Comparison of ENCODE assay signal across 26 cellular contexts in the genomic region with DNA sequence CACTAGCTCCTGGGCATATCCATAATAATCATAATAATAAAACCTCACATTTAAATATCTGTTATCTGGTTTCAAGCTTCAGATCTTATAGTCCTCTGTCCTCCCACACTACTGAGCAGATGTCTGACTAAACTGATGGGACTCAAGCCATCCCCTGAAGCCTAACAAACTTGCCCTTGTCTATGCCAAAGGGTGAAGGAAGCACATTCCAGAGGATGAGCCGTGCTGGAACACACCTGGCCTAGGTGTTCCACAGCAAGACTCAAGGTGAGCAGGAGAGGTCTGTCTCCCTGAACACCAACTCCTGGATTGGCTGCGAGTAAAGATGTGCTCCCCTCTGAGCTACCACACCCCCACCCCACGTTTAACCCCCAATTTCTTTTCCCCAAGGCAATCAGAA. TPM values are rescaled to one million over a fixed set of nuclear protein-coding genes. Genes with fewer than 3 reads are reported as not detected.
A peak's percentile ranks its signal among the peaks of the same experiment; 100 is the strongest.
DNase-seq lines count a peak whose midpoint lies in the region; ATAC-seq, FAIRE-seq and TF ChIP-seq lines count a peak whose summit lies in the region.
"Had no signal": no experiment of that assay in that cellular context is flagged by ENCODE, and none has a peak within 500 bp of the region (broad histone marks: within the 10 kb centered on the region; RNA-seq: fewer than 3 reads in every experiment).

No MANE protein-coding gene starts in this region.

- H3K27me3 ChIP-seq in bronchial epithelial cell (ENCODE audit: control insufficient read depth, insufficient read depth, low read length), result peaks cover 4% of the 10 kb centered on the region
- no peaks in the 10 kb centered on the region for H3K27me3 ChIP-seq in stomach smooth muscle (ENCODE audit: control insufficient read depth in 1 of 2, insufficient read depth in 2 of 2, low read length in 2 of 2)
- H3K27me3 ChIP-seq in upper lobe of right lung, result no peaks in the 10 kb centered on the region
- peaks cover 1 to 25% of the 10 kb centered on the region in 2 experiments for H3K27me3 ChIP-seq in HepG2 (ENCODE audit: control insufficient read depth in 1 of 2, insufficient read depth in 2 of 2, low read length in 2 of 2)
- H3K27me3 ChIP-seq: Peyer's patch, SJSA1 had no signal

- TF ChIP-seq EP300 in HepG2 (IDR thresholded peaks at IDR 0.05; ENCODE audit: low read depth in 2 of 2, low read length in 2 of 2) (no peak), HepG2 (CRISPR knock-in tag; IDR thresholded peaks at IDR 0.05; ENCODE audit: borderline replicate concordance) (no peak)

- CTCF ChIA-PET in HepG2 (lab: Yijun Ruan, JAX; ENCODE audit: low intra/inter-chr PET ratio, low total read pairs), result no interaction called here

- FAIRE-seq in bronchial epithelial cell (lab: Jason Lieb, UNC), result peak; percentile 85
- no peak for FAIRE-seq in HepG2 (lab: Jason Lieb, UNC)
- FAIRE-seq: GM19239, K562 had no signal

- no peaks in the 10 kb centered on the region for H4K20me1 ChIP-seq in HepG2 (ENCODE audit: insufficient read depth, low read length)

- DNase-seq in DMS 273 (lab: John Stamatoyannopoulos, UW; ENCODE audit: unreplicated experiment), result peak; percentile 26
- no peak for DNase-seq in DMS 273 treated with DMSO at 0.1 percent for 48 hours (lab: John Stamatoyannopoulos, UW)
- peak; percentile 55 for DNase-seq in bronchial epithelial cell (ENCODE audit: low read depth)
- peak; percentile 17 for DNase-seq in kidney tubule cell (ENCODE audit: low spot score)
- DNase-seq in upper lobe of right lung, result no peak
- no peak for DNase-seq in NCI-H187 (lab: John Stamatoyannopoulos, UW)
- DNase-seq in HepG2 (ENCODE audit: low spot score), result no peak
- DNase-seq: 8988T; AML-193; C1 segment of cervical spinal cord; Calu3; CD8-positive, alpha-beta memory T cell; DMS53; GDM1; NCI-H1092 treated with DMSO at 0.1 percent for 48 hours; NCI-H1436 treated with DMSO at 0.1 percent for 48 hours; NCI-H2029; NCI-H345; NCI-H524; NCI-H774; NK-92 treated with Interleukin-12 subunit alpha and Interleukin-12 subunit beta, amount 100 ng/mL, for 24 hours; Peyer's patch had no signal

- H3K9me3 ChIP-seq in stomach smooth muscle (ENCODE audit: control insufficient read depth in 2 of 2, low read length in 2 of 2) (no peaks in the 10 kb centered on the region), upper lobe of right lung (no peaks in the 10 kb centered on the region), HepG2 (ENCODE audit: low read length) (no peaks in the 10 kb centered on the region)
- H3K9me3 ChIP-seq: Peyer's patch, SJSA1 had no signal

- TF ChIP-seq CTCF in bronchial epithelial cell (IDR thresholded peaks at IDR 0.05; ENCODE audit: insufficient read depth, low read length, severe bottlenecking) (no peak), upper lobe of right lung (IDR thresholded peaks at IDR 0.05) (no peak), HepG2 (CRISPR knock-in tag; IDR thresholded peaks at IDR 0.05) (no peak)

- H3K36me3 ChIP-seq in bronchial epithelial cell (ENCODE audit: control insufficient read depth, insufficient read depth, low read length) (no peaks in the 10 kb centered on the region), stomach smooth muscle (ENCODE audit: control insufficient read depth in 2 of 2, insufficient read depth in 2 of 2, low read length in 2 of 2) (no peaks in the 10 kb centered on the region), upper lobe of right lung (no peaks in the 10 kb centered on the region), HepG2 (replicated peaks in 1 of 2; ENCODE audit: control insufficient read depth in 1 of 2, insufficient read depth in 2 of 2, low read length in 2 of 2) (no peaks in the 10 kb centered on the region)
- H3K36me3 ChIP-seq: Peyer's patch, SJSA1 had no signal

- H3K4me1 ChIP-seq in stomach smooth muscle (ENCODE audit: control insufficient read depth, insufficient read depth, low read length) (peaks cover 22% of the 10 kb centered on the region), upper lobe of right lung (no peaks in the 10 kb centered on the region), HepG2 (ENCODE audit: insufficient read depth, low read length) (peaks cover 10% of the 10 kb centered on the region)
- H3K4me1 ChIP-seq: Peyer's patch, SJSA1 had no signal

- H3K4me3 ChIP-seq in bronchial epithelial cell (ENCODE audit: low read depth, low read length), result no peak overlapping the region
- H3K4me3 ChIP-seq in stomach smooth muscle (ENCODE audit: low read length in 2 of 2), result no peak overlapping the region
- H3K4me3 ChIP-seq in upper lobe of right lung, result no peak overlapping the region
- H3K4me3 ChIP-seq in HepG2 (replicated peaks in 1 of 3; ENCODE audit: insufficient read depth in 1 of 3, low read depth in 2 of 3, low read length in 3 of 3), result no peak overlapping the region
- H3K4me3 ChIP-seq: K562, Peyer's patch, SJSA1 had no signal

- H3K4me2 ChIP-seq in HepG2 (ENCODE audit: low read depth, low read length), result no peak overlapping the region

- POLR2A ChIA-PET in HepG2 (lab: Yijun Ruan, JAX), result no interaction called here

- ATAC-seq in upper lobe of right lung (no peak), HepG2 (no peak)

- no peak overlapping the region for H2AFZ ChIP-seq in HepG2 (ENCODE audit: low read length)

- H3K27ac ChIP-seq in stomach smooth muscle (ENCODE audit: low read length), result peak overlapping the region; percentile 33
- no peak overlapping the region for H3K27ac ChIP-seq in upper lobe of right lung
- no peak overlapping the region for H3K27ac ChIP-seq in HepG2 (ENCODE audit: extremely low read length, insufficient read depth, low read length)
- H3K27ac ChIP-seq: SJSA1 had no signal

- 7% methylated on average over 3 of the region's 3 CpGs for WGBS in HepG2 (ENCODE audit: low lambda C conversion rate)

- H3K9ac ChIP-seq in stomach smooth muscle (ENCODE audit: low read length in 2 of 2) (no peak overlapping the region), HepG2 (ENCODE audit: insufficient read depth, low read depth, low read length) (no peak overlapping the region)

- TF ChIP-seq RAD21 in HepG2 (CRISPR knock-in tag; IDR thresholded peaks at IDR 0.05), result no peak

- TF ChIP-seq POLR2A in HepG2 (IDR thresholded peaks at IDR 0.05; ENCODE audit: insufficient read depth in 1 of 2, low read depth in 2 of 2, low read length in 2 of 2), result no peak

- intact Hi-C loops in upper lobe of right lung (cut with DNase I) (no loop called here), HepG2 (cut with micrococcal nuclease; ENCODE audit: unreplicated experiment) (no loop called here)

- H3K79me2 ChIP-seq in HepG2 (ENCODE audit: insufficient read depth, low read length), result no peaks in the 10 kb centered on the region

- BruUV-seq in HepG2 (replicated peaks; lab: Mats Ljungman, UMichigan), result no TSS peak

- in situ Hi-C loops in HepG2 (cut with HindIII; ENCODE audit: extremely low pct_ligation_motif_present, low pct_unique_long_range_greater_than_20kb), result no loop called here

TF ChIP-seq in HepG2, 621 proteins besides CTCF, POLR2A, EP300 and RAD21 (continues in another document):
- TF ChIP-seq, protein P1, sequence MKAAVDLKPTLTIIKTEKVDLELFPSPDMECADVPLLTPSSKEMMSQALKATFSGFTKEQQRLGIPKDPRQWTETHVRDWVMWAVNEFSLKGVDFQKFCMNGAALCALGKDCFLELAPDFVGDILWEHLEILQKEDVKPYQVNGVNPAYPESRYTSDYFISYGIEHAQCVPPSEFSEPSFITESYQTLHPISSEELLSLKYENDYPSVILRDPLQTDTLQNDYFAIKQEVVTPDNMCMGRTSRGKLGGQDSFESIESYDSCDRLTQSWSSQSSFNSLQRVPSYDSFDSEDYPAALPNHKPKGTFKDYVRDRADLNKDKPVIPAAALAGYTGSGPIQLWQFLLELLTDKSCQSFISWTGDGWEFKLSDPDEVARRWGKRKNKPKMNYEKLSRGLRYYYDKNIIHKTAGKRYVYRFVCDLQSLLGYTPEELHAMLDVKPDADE (CRISPR knock-in tag; IDR thresholded peaks at IDR 0.05), result no peak
- TF ChIP-seq, protein P2, sequence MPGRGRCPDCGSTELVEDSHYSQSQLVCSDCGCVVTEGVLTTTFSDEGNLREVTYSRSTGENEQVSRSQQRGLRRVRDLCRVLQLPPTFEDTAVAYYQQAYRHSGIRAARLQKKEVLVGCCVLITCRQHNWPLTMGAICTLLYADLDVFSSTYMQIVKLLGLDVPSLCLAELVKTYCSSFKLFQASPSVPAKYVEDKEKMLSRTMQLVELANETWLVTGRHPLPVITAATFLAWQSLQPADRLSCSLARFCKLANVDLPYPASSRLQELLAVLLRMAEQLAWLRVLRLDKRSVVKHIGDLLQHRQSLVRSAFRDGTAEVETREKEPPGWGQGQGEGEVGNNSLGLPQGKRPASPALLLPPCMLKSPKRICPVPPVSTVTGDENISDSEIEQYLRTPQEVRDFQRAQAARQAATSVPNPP (CRISPR knock-in tag; IDR thresholded peaks at IDR 0.05), result no peak
- TF ChIP-seq ZNF562 (CRISPR knock-in tag; IDR thresholded peaks at IDR 0.05; ENCODE audit: borderline replicate concordance), result no peak
- TF ChIP-seq ZSCAN20 (CRISPR knock-in tag; IDR thresholded peaks at IDR 0.05; ENCODE audit: borderline replicate concordance), result no peak

RNA-seq across cellular contexts. Expression of a gene that starts 14.7 kb away (rescaled TPM):
- total RNA-seq in bronchial epithelial cell, result not detected in 2 replicates
- 9.9 TPM for total RNA-seq in upper lobe of right lung
- total RNA-seq in HepG2 (2016; rRNA removed; fragmentation: Illumina TruSeq; extraction: Trizol), result not detected in 2 replicates
- total RNA-seq in HepG2 (2016; cell fraction: cytosol; rRNA removed; fragmentation: Illumina TruSeq; extraction: Trizol; ENCODE audit: low read depth), result 0.09 TPM in 1 of 2 replicates, not detected in the other
- total RNA-seq in HepG2 (2016; cell fraction: insoluble cytoplasmic fraction; rRNA removed; fragmentation: Illumina TruSeq; extraction: Trizol), result not detected in 2 replicates
- not detected in 2 replicates for total RNA-seq in HepG2 (2016; cell fraction: membrane; rRNA removed; fragmentation: Illumina TruSeq; extraction: Trizol)
- not detected in 2 replicates for total RNA-seq in HepG2 (2016; cell fraction: nucleus; rRNA removed; fragmentation: Illumina TruSeq; extraction: Trizol)
- 0.09 TPM in 1 of 2 replicates, not detected in the other for polyA plus RNA-seq in HepG2 (2011; rRNA removed)
- 0.03 TPM in 1 of 2 replicates, not detected in the other for polyA plus RNA-seq in HepG2 (2011; cell fraction: cytosol; rRNA removed)
- 0.19 and 0.24 TPM in 2 replicates for polyA plus RNA-seq in HepG2 (2011; cell fraction: nucleus; rRNA removed)
- polyA plus RNA-seq in HepG2 (2012), result 0.35 TPM in 1 of 2 replicates, not detected in the other
- not detected in 2 replicates for polyA plus RNA-seq in HepG2 (2016; cell fraction: cytosol; fragmentation: Illumina TruSeq; extraction: Trizol; ENCODE audit: low read depth)
- polyA plus RNA-seq in HepG2 (2016; cell fraction: insoluble cytoplasmic fraction; fragmentation: Illumina TruSeq; extraction: Trizol; ENCODE audit: low read depth), result not detected in 2 replicates
- not detected in 2 replicates for polyA plus RNA-seq in HepG2 (2016; cell fraction: membrane; fragmentation: Illumina TruSeq; extraction: Trizol; ENCODE audit: low read depth)
- polyA plus RNA-seq in HepG2 (2016; cell fraction: nucleus; fragmentation: Illumina TruSeq; extraction: Trizol; ENCODE audit: insufficient read depth, low read depth), result not detected in 2 replicates
- polyA minus RNA-seq in HepG2 (2011; rRNA and poly(A)+ RNA removed; ENCODE audit: low replicate concordance), result 0.82 TPM in 1 of 2 replicates, not detected in the other
- polyA minus RNA-seq in HepG2 (2011; cell fraction: cytosol; rRNA and poly(A)+ RNA removed), result not detected in 2 replicates
- 0.90 and 2.0 TPM in 2 replicates for polyA minus RNA-seq in HepG2 (2011; cell fraction: nucleus; rRNA and poly(A)+ RNA removed)
- total RNA-seq: Calu3, SJSA1 had no signal
- polyA plus RNA-seq: CD8-positive, alpha-beta memory T cell had no signal

Comparison
In these comparisons a context has a peak if more than half of its experiments do, and no peak if none do; other contexts are left out.
1. DNase-seq: peak in DMS 273 (single experiment), bronchial epithelial cell (single experiment) and kidney tubule cell (single experiment); none in DMS 273 treated with DMSO at 0.1 percent for 48 hours (single experiment), upper lobe of right lung (single experiment), NCI-H187 (0 of 2) and HepG2 (single experiment).